1 cellular context compared by ENCODE assay signal in genomic region chr7:135232720-135233119, GRCh38.
TF ChIP-seq lines count a peak whose summit lies in the region.

No MANE protein-coding gene starts in this region.

TF ChIP-seq in H1, 55 proteins besides CTCF, POLR2A, EP300 and RAD21 (continued from another document):
- TF ChIP-seq CHD7 (IDR thresholded peaks at IDR 0.05; ENCODE audit: insufficient replicate concordance, low read length): no peak
